In the genomic region with DNA sequence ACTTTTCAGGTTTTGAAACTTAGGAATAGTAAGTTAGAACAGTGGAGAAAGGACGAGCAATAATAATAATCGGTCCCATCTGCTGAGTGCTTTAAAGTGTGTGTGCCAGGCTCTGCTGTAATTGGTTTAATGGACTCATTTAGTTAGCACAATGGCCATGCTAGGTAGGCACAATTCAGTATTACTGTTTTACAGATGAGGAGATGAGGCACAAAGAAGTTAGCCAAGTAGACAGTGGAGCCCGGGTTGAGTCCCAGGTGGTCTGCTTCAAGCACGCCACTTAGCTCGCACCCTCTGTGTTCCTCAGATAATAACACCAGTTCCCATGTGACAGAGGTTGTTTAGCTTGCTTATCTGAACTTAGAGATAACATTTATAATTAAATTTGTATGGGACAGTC, we compare ENCODE assay signal across 22 cellular contexts.
"Had no signal": no experiment of that assay in that cellular context is flagged by ENCODE, and none has a peak within 500 bp of the region (broad histone marks: within the 10 kb centered on the region; RNA-seq: fewer than 3 reads in every experiment).

No MANE protein-coding gene starts in this region.

- H3K9me3 Mint-ChIP-seq: activated CD4-positive, alpha-beta T cell treated with anti-CD3 and anti-CD28 coated beads, Interleukin-2, amount 10 ng/mL, durations not matched to agents 7 days and 5 days; activated naive CD4-positive, alpha-beta T cell treated with anti-CD3 and anti-CD28 coated beads, Interleukin-2, amount 10 ng/mL, durations not matched to agents 7 days and 5 days; activated naive CD8-positive, alpha-beta T cell treated with anti-CD3 and anti-CD28 coated beads, Interleukin-2, amount 50 U/mL, for 24 hours; activated T-cell treated with anti-CD3 and anti-CD28 coated beads, Interleukin-2, amount 50 U/mL, for 24 hours; endodermal cell; mesothelial cell of epicardium; natural killer cell treated with Interleukin-12 subunit alpha and Interleukin-12 subunit beta and Interleukin-15 and Interleukin-18, amount 100 ng/mL, for 72 hours had no signal

- H3K4me1 ChIP-seq: foreskin keratinocyte, upper lobe of right lung had no signal

- H3K27me3 Mint-ChIP-seq: activated CD4-positive, alpha-beta T cell treated with anti-CD3 and anti-CD28 coated beads, Interleukin-2, amount 10 ng/mL, durations not matched to agents 7 days and 5 days; activated naive CD4-positive, alpha-beta T cell treated with anti-CD3 and anti-CD28 coated beads, Interleukin-2, amount 10 ng/mL, durations not matched to agents 7 days and 5 days; activated naive CD8-positive, alpha-beta T cell treated with anti-CD3 and anti-CD28 coated beads, Interleukin-2, amount 50 U/mL, for 24 hours; activated T-cell treated with anti-CD3 and anti-CD28 coated beads, Interleukin-2, amount 50 U/mL, for 24 hours; natural killer cell treated with Interleukin-12 subunit alpha and Interleukin-12 subunit beta and Interleukin-15 and Interleukin-18, amount 100 ng/mL, for 72 hours; stimulated activated naive B cell treated with anti-CD40 and anti-IgM and Interleukin-4, amounts not matched to agents 10 μg/mL and 1 μg/mL and 100 μg/mL, for 72 hours had no signal

- DNase-seq: activated CD4-positive, alpha-beta T cell treated with anti-CD3 and anti-CD28 coated beads, Interleukin-2, amount 10 ng/mL, durations not matched to agents 7 days and 5 days; activated CD8-positive, alpha-beta T cell treated with anti-CD3 and anti-CD28 coated beads, Interleukin-2, amount 10 ng/mL, durations not matched to agents 7 days and 5 days; activated effector memory CD4-positive, alpha-beta T cell treated with Interleukin-2 at 50 U/mL for 16 hours; activated naive CD4-positive, alpha-beta T cell treated with anti-CD3 and anti-CD28 coated beads, Interleukin-2, amount 10 ng/mL, durations not matched to agents 7 days and 5 days; activated naive CD8-positive, alpha-beta T cell treated with anti-CD3 and anti-CD28 coated beads, Interleukin-2, amount 50 U/mL, for 24 hours; activated T-cell treated with anti-CD3 and anti-CD28 coated beads, Interleukin-2, amount 50 U/mL, for 24 hours; brain microvascular endothelial cell; central memory CD4-positive, alpha-beta T cell; dorsolateral prefrontal cortex; endodermal cell; foreskin keratinocyte; glutamatergic neuron; posterior cingulate gyrus; retina; stimulated activated naive B cell treated with anti-CD40 and anti-IgM and Interleukin-4, amounts not matched to agents 10 μg/mL and 1 μg/mL and 100 μg/mL, for 72 hours; T-helper 9 cell; upper lobe of right lung had no signal

- H3K9me3 ChIP-seq: thoracic aorta, upper lobe of right lung had no signal

- ATAC-seq: activated CD4-positive, CD25-positive, alpha-beta regulatory T cell treated with anti-CD3 and anti-CD28 coated beads, Interleukin-2, amount 50 U/mL, for 24 hours; activated CD8-positive, alpha-beta T cell treated with anti-CD3 and anti-CD28 coated beads, Interleukin-2, amount 10 ng/mL, durations not matched to agents 7 days and 5 days; activated naive CD8-positive, alpha-beta T cell treated with anti-CD3 and anti-CD28 coated beads, Interleukin-2, amount 50 U/mL, for 24 hours; foreskin keratinocyte; natural killer cell treated with Interleukin-12 subunit alpha and Interleukin-12 subunit beta and Interleukin-15 and Interleukin-18, amount 100 ng/mL, for 72 hours; stimulated activated naive B cell treated with anti-CD40 and anti-IgM and Interleukin-4, amounts not matched to agents 10 μg/mL and 1 μg/mL and 100 μg/mL, for 72 hours; upper lobe of right lung had no signal

- H3K4me3 Mint-ChIP-seq: activated CD4-positive, alpha-beta T cell treated with anti-CD3 and anti-CD28 coated beads, Interleukin-2, amount 10 ng/mL, durations not matched to agents 7 days and 5 days; activated CD8-positive, alpha-beta T cell treated with anti-CD3 and anti-CD28 coated beads, Interleukin-2, amount 10 ng/mL, durations not matched to agents 7 days and 5 days; activated naive CD4-positive, alpha-beta T cell treated with anti-CD3 and anti-CD28 coated beads, Interleukin-2, amount 10 ng/mL, durations not matched to agents 7 days and 5 days; activated naive CD8-positive, alpha-beta T cell treated with anti-CD3 and anti-CD28 coated beads, Interleukin-2, amount 50 U/mL, for 24 hours; activated T-cell treated with anti-CD3 and anti-CD28 coated beads, Interleukin-2, amount 50 U/mL, for 24 hours; endodermal cell; mesothelial cell of epicardium; natural killer cell treated with Interleukin-12 subunit alpha and Interleukin-12 subunit beta and Interleukin-15 and Interleukin-18, amount 100 ng/mL, for 72 hours; stimulated activated naive B cell treated with anti-CD40 and anti-IgM and Interleukin-4, amounts not matched to agents 10 μg/mL and 1 μg/mL and 100 μg/mL, for 72 hours had no signal

- H3K4me3 ChIP-seq: dorsolateral prefrontal cortex, thoracic aorta, upper lobe of right lung had no signal

- H3K36me3 Mint-ChIP-seq: mesothelial cell of epicardium; natural killer cell treated with Interleukin-12 subunit alpha and Interleukin-12 subunit beta and Interleukin-15 and Interleukin-18, amount 100 ng/mL, for 72 hours had no signal

- H3K27me3 ChIP-seq: brain microvascular endothelial cell, dorsolateral prefrontal cortex, foreskin keratinocyte, upper lobe of right lung had no signal

- H3K36me3 ChIP-seq: brain microvascular endothelial cell, thoracic aorta had no signal

- H3K27ac Mint-ChIP-seq: activated CD4-positive, alpha-beta T cell treated with anti-CD3 and anti-CD28 coated beads, Interleukin-2, amount 10 ng/mL, durations not matched to agents 7 days and 5 days; activated CD8-positive, alpha-beta T cell treated with anti-CD3 and anti-CD28 coated beads, Interleukin-2, amount 10 ng/mL, durations not matched to agents 7 days and 5 days; activated naive CD4-positive, alpha-beta T cell treated with anti-CD3 and anti-CD28 coated beads, Interleukin-2, amount 10 ng/mL, durations not matched to agents 7 days and 5 days; activated naive CD8-positive, alpha-beta T cell treated with anti-CD3 and anti-CD28 coated beads, Interleukin-2, amount 50 U/mL, for 24 hours; mesothelial cell of epicardium; natural killer cell treated with Interleukin-12 subunit alpha and Interleukin-12 subunit beta and Interleukin-15 and Interleukin-18, amount 100 ng/mL, for 72 hours; stimulated activated naive B cell treated with anti-CD40 and anti-IgM and Interleukin-4, amounts not matched to agents 10 μg/mL and 1 μg/mL and 100 μg/mL, for 72 hours had no signal

- H3K27ac ChIP-seq: brain microvascular endothelial cell, epithelial cell of prostate, foreskin keratinocyte, thoracic aorta, upper lobe of right lung had no signal
